15 cellular contexts compared by ENCODE assay signal in genomic region chr13:53020764-53021332, GRCh38. TPM values are rescaled to one million over a fixed set of nuclear protein-coding genes. Genes with fewer than 3 reads are reported as not detected.
A peak's percentile ranks its signal among the peaks of the same experiment; 100 is the strongest.
DNase-seq lines count a peak whose midpoint lies in the region; ATAC-seq, FAIRE-seq and TF ChIP-seq lines count a peak whose summit lies in the region.
"Had no signal": no experiment of that assay in that cellular context is flagged by ENCODE, and none has a peak within 500 bp of the region (broad histone marks: within the 10 kb centered on the region; RNA-seq: fewer than 3 reads in every experiment).

No MANE protein-coding gene starts in this region.

- DNase-seq in HepG2 (ENCODE audit: low spot score), result no peak
- DNase-seq in right lobe of liver, result no peak
- no peak for DNase-seq in H1 (ENCODE audit: low read depth in 1 of 2, low spot score in 2 of 2)
- DNase-seq in left lobe of liver (ENCODE audit: low spot score), result no peak
- no peak for DNase-seq in LoVo (ENCODE audit: low spot score)
- DNase-seq: AML-193, DMS53, GF-D8, GM23248, H9 had no signal

- no peak overlapping the region for H4K8ac ChIP-seq in H1 (ENCODE audit: extremely low read depth, insufficient read depth, low read length)

- no peaks in the 10 kb centered on the region for H4K20me1 ChIP-seq in HepG2 (ENCODE audit: insufficient read depth, low read length)
- no peaks in the 10 kb centered on the region for H4K20me1 ChIP-seq in H1 (replicated peaks in 1 of 2; ENCODE audit: control insufficient read depth in 1 of 2, insufficient read depth in 2 of 2, low read length in 2 of 2)
- H4K20me1 ChIP-seq: BLaER1 had no signal

- no peak overlapping the region for H2BK15ac ChIP-seq in H1 (ENCODE audit: low read length)

- H3K9ac ChIP-seq in HepG2 (ENCODE audit: insufficient read depth, low read depth, low read length) (no peak overlapping the region), H1 (replicated peaks in 1 of 4; ENCODE audit: extremely low read depth in 1 of 4, low read depth in 3 of 4, low read length in 3 of 4) (no peak overlapping the region)
- H3K9ac ChIP-seq: BLaER1, GM23248 had no signal

- no peak overlapping the region for H2BK12ac ChIP-seq in H1 (ENCODE audit: low read depth, low read length)

- TF ChIP-seq CTCF in HepG2 (CRISPR knock-in tag; IDR thresholded peaks at IDR 0.05) (no peak), right lobe of liver (IDR thresholded peaks at IDR 0.05) (no peak), H1 (IDR thresholded peaks at IDR 0.05; ENCODE audit: control extremely low read depth in 1 of 3, insufficient read depth in 1 of 3, low read depth in 1 of 3, low read length in 3 of 3) (no peak), neutrophil (IDR thresholded peaks at IDR 0.05) (no peak)

- CTCF ChIA-PET in HepG2 (lab: Yijun Ruan, JAX; ENCODE audit: low intra/inter-chr PET ratio, low total read pairs), result no interaction called here
- CTCF ChIA-PET in H1 (lab: Charles Lee; ENCODE audit: partially characterized antibody), result interaction anchor here (0.7 to 1.6 kb wide), 4 partner anchors 13 to 171 kb away, joined by 3 to 4 read pairs (median 4); no protein-coding TSS in a partner anchor

- H2AFZ ChIP-seq in HepG2 (ENCODE audit: low read length) (no peak overlapping the region), H1 (ENCODE audit: low read length) (no peak overlapping the region)
- H2AFZ ChIP-seq: GM23248 had no signal

- TF ChIP-seq EP300 in HepG2 (IDR thresholded peaks at IDR 0.05; ENCODE audit: low read depth in 2 of 2, low read length in 2 of 2), result no peak
- TF ChIP-seq EP300 in HepG2 (CRISPR knock-in tag; IDR thresholded peaks at IDR 0.05; ENCODE audit: borderline replicate concordance), result no peak
- no peak for TF ChIP-seq EP300 in H1 (IDR thresholded peaks at IDR 0.05; ENCODE audit: borderline replicate concordance in 1 of 2, low read depth in 2 of 2, low read length in 2 of 2)

- H2BK20ac ChIP-seq in H1 (ENCODE audit: low read length), result no peak overlapping the region

- no peak overlapping the region for H2AK5ac ChIP-seq in H1 (ENCODE audit: low read depth, low read length)

- ATAC-seq in HepG2 (no peak), right lobe of liver (no peak), GM21381 (IDR thresholded peaks at IDR 0.05; ENCODE audit: unreplicated experiment) (no peak), left lobe of liver (no peak)

- H3K23me2 ChIP-seq in H1 (ENCODE audit: low read depth, low read length), result no peaks in the 10 kb centered on the region

- in situ Hi-C loops in HepG2 (cut with HindIII; ENCODE audit: extremely low pct_ligation_motif_present, low pct_unique_long_range_greater_than_20kb), result no loop called here

- H3K18ac ChIP-seq in H1 (ENCODE audit: extremely low read depth, low read length), result no peak overlapping the region

- H3K4me2 ChIP-seq in HepG2 (ENCODE audit: low read depth, low read length) (no peak overlapping the region), H1 (ENCODE audit: insufficient read depth in 1 of 2, low read depth in 2 of 2, low read length in 2 of 2) (no peak overlapping the region)
- H3K4me2 ChIP-seq: BLaER1 had no signal

- H2BK120ac ChIP-seq in H1 (replicated peaks; ENCODE audit: low read depth, low read length), result no peak overlapping the region

- H3K27ac ChIP-seq in HepG2 (ENCODE audit: extremely low read length, insufficient read depth, low read length) (no peak overlapping the region), right lobe of liver (no peak overlapping the region), H1 (ENCODE audit: low read depth, low read length) (no peak overlapping the region), neutrophil (peak overlapping the region; percentile 71)
- H3K27ac ChIP-seq: 22Rv1, BLaER1, GM23248 had no signal

- no peaks in the 10 kb centered on the region for H3K36me3 ChIP-seq in HepG2 (replicated peaks in 1 of 2; ENCODE audit: control insufficient read depth in 1 of 2, insufficient read depth in 2 of 2, low read length in 2 of 2)
- H3K36me3 ChIP-seq in right lobe of liver, result no peaks in the 10 kb centered on the region
- no peaks in the 10 kb centered on the region for H3K36me3 ChIP-seq in H1 (ENCODE audit: control insufficient read depth in 2 of 4, insufficient read depth in 4 of 4, low read length in 3 of 4)
- no peaks in the 10 kb centered on the region for H3K36me3 ChIP-seq in neutrophil
- H3K36me3 ChIP-seq: BLaER1 had no signal

- no peak overlapping the region for H3K23ac ChIP-seq in H1 (ENCODE audit: insufficient read length)

- no peak overlapping the region for H4K91ac ChIP-seq in H1 (replicated peaks; ENCODE audit: insufficient read length, low read length)

- H3K56ac ChIP-seq in H1 (replicated peaks; ENCODE audit: insufficient read length, low read depth, low read length), result no peak overlapping the region

- FAIRE-seq in HepG2 (lab: Jason Lieb, UNC) (no peak), H1 (lab: Jason Lieb, UNC) (no peak)

- intact Hi-C loops in HepG2 (cut with micrococcal nuclease; ENCODE audit: unreplicated experiment) (no loop called here), right lobe of liver (cut with DNase I) (no loop called here)

- TF ChIP-seq RAD21 in HepG2 (CRISPR knock-in tag; IDR thresholded peaks at IDR 0.05) (no peak), H1 (IDR thresholded peaks at IDR 0.05 in 1 of 2, conservative IDR thresholded peaks at IDR 0.05 in 1 of 2; ENCODE audit: low read depth in 2 of 2, low read length in 2 of 2) (no peak)

- H3K4me3 ChIP-seq in HepG2 (replicated peaks in 1 of 3; ENCODE audit: insufficient read depth in 1 of 3, low read depth in 2 of 3, low read length in 3 of 3) (no peak overlapping the region), right lobe of liver (no peak overlapping the region), H1 (ENCODE audit: extremely low read depth in 1 of 4, insufficient read depth in 2 of 4, low read depth in 3 of 4, low read length in 4 of 4) (no peak overlapping the region), neutrophil (ENCODE audit: low read depth in 1 of 2, low read length in 1 of 2) (no peak overlapping the region)
- H3K4me3 ChIP-seq: BLaER1, GM23248 had no signal

- no peaks in the 10 kb centered on the region for H3K79me1 ChIP-seq in H1 (ENCODE audit: low read depth, low read length)

- WGBS in HepG2 (ENCODE audit: low lambda C conversion rate), result 2% methylated on average over 5 of the region's 5 CpGs
- WGBS in right lobe of liver (ENCODE audit: insufficient coverage, low coverage, low lambda C conversion rate, missing lambda C conversion rate), result 48% methylated on average over 5 of the region's 5 CpGs
- 80% methylated on average over 5 of the region's 5 CpGs; no CpG with 5 or more reads in 1 of the 2 experiments for WGBS in H1 (ENCODE audit: extremely low coverage in 1 of 2, insufficient coverage in 1 of 2, insufficient read length in 1 of 2, insufficient replicate concordance in 2 of 2, low coverage in 1 of 2, low lambda C conversion rate in 2 of 2, missing lambda C conversion rate in 1 of 2), 2 experiments

- H3K9me3 ChIP-seq in HepG2 (ENCODE audit: low read length) (no peaks in the 10 kb centered on the region), right lobe of liver (no peaks in the 10 kb centered on the region), H1 (ENCODE audit: insufficient read depth in 2 of 2, low read depth in 1 of 2, low read length in 1 of 2) (no peaks in the 10 kb centered on the region), neutrophil (no peaks in the 10 kb centered on the region)
- H3K9me3 ChIP-seq: BLaER1 had no signal

- no TSS peak for BruUV-seq in HepG2 (replicated peaks; lab: Mats Ljungman, UMichigan)

- no peak for TF ChIP-seq POLR2A in HepG2 (IDR thresholded peaks at IDR 0.05; ENCODE audit: insufficient read depth in 1 of 2, low read depth in 2 of 2, low read length in 2 of 2)
- no peak for TF ChIP-seq POLR2A in right lobe of liver (IDR thresholded peaks at IDR 0.05)
- no peak for TF ChIP-seq POLR2A in H1 (IDR thresholded peaks at IDR 0.05; ENCODE audit: control extremely low read depth in 1 of 2, low read depth in 2 of 2, low read length in 2 of 2)

- no peak overlapping the region for H3K14ac ChIP-seq in H1 (ENCODE audit: insufficient read length)

- H3K4me1 ChIP-seq in HepG2 (ENCODE audit: insufficient read depth, low read length), result no peaks in the 10 kb centered on the region
- no peaks in the 10 kb centered on the region for H3K4me1 ChIP-seq in right lobe of liver
- peaks cover 0 to 5% (median 0%) of the 10 kb centered on the region in 4 experiments; a peak in 3 of 7 replicates for H3K4me1 ChIP-seq in H1 (replicated peaks in 1 of 4; ENCODE audit: control insufficient read depth in 3 of 4, insufficient read depth in 4 of 4, low read length in 3 of 4)
- peaks cover 99 to 100% of the 10 kb centered on the region in 2 experiments for H3K4me1 ChIP-seq in neutrophil (ENCODE audit: control insufficient read depth in 1 of 2, insufficient read depth in 1 of 2, low read depth in 1 of 2, low read length in 1 of 2)
- H3K4me1 ChIP-seq: BLaER1 had no signal

- POLR2A ChIA-PET in HepG2 (lab: Yijun Ruan, JAX) (no interaction called here), H1 (lab: Charles Lee; ENCODE audit: partially characterized antibody) (no interaction called here)

- H2BK5ac ChIP-seq in H1 (ENCODE audit: low read depth, low read length), result no peak overlapping the region

- H3K79me2 ChIP-seq in HepG2 (ENCODE audit: insufficient read depth, low read length) (no peaks in the 10 kb centered on the region), H1 (ENCODE audit: control insufficient read depth in 1 of 2, insufficient read depth in 2 of 2, low read length in 2 of 2) (no peaks in the 10 kb centered on the region)

- no peak overlapping the region for H3K4ac ChIP-seq in H1 (replicated peaks; ENCODE audit: insufficient read length, low read depth, low read length)

- H3K27me3 ChIP-seq in HepG2 (ENCODE audit: control insufficient read depth in 1 of 2, insufficient read depth in 2 of 2, low read length in 2 of 2), result no peaks in the 10 kb centered on the region
- H3K27me3 ChIP-seq in right lobe of liver, result no peaks in the 10 kb centered on the region
- H3K27me3 ChIP-seq in H1 (replicated peaks in 1 of 4; ENCODE audit: control insufficient read depth in 3 of 4, extremely low read depth in 1 of 4, insufficient read depth in 3 of 4, low read length in 3 of 4), result no peaks in the 10 kb centered on the region
- no peaks in the 10 kb centered on the region for H3K27me3 ChIP-seq in neutrophil
- H3K27me3 ChIP-seq: BLaER1 had no signal

- H4K5ac ChIP-seq in H1 (ENCODE audit: insufficient read length, low read depth, low read length), result no peak overlapping the region

RNA-seq across cellular contexts. Expression of gene OLFM4, which starts 7.8 kb away (rescaled TPM):
- total RNA-seq in HepG2 (2016; rRNA removed; fragmentation: Illumina TruSeq; extraction: Trizol) (not detected in 2 replicates), right lobe of liver (under 1 TPM in 3 of 6 experiments, not detected in 3; 0.54 to 0.75 (median 0.73) TPM), left lobe of liver (0.35 TPM)
- total RNA-seq in HepG2 (2016; cell fraction: cytosol; rRNA removed; fragmentation: Illumina TruSeq; extraction: Trizol; ENCODE audit: low read depth), result not detected in 2 replicates
- not detected in 2 replicates for total RNA-seq in HepG2 (2016; cell fraction: insoluble cytoplasmic fraction; rRNA removed; fragmentation: Illumina TruSeq; extraction: Trizol)
- total RNA-seq in HepG2 (2016; cell fraction: membrane; rRNA removed; fragmentation: Illumina TruSeq; extraction: Trizol), result not detected in 2 replicates
- not detected in 2 replicates for total RNA-seq in HepG2 (2016; cell fraction: nucleus; rRNA removed; fragmentation: Illumina TruSeq; extraction: Trizol)
- polyA plus RNA-seq in HepG2 (2011; rRNA removed) (not detected in 2 replicates), H1 (2011; rRNA removed) (not detected in 2 replicates)
- not detected in 2 replicates for polyA plus RNA-seq in HepG2 (2011; cell fraction: cytosol; rRNA removed)
- not detected in 2 replicates for polyA plus RNA-seq in HepG2 (2011; cell fraction: nucleus; rRNA removed)
- 0.04 TPM in 1 of 2 replicates, not detected in the other for polyA plus RNA-seq in HepG2 (2012)
- polyA plus RNA-seq in HepG2 (2016; cell fraction: cytosol; fragmentation: Illumina TruSeq; extraction: Trizol; ENCODE audit: low read depth), result not detected in 2 replicates
- polyA plus RNA-seq in HepG2 (2016; cell fraction: insoluble cytoplasmic fraction; fragmentation: Illumina TruSeq; extraction: Trizol; ENCODE audit: low read depth), result not detected in 2 replicates
- polyA plus RNA-seq in HepG2 (2016; cell fraction: membrane; fragmentation: Illumina TruSeq; extraction: Trizol; ENCODE audit: low read depth), result not detected in 2 replicates
- polyA plus RNA-seq in HepG2 (2016; cell fraction: nucleus; fragmentation: Illumina TruSeq; extraction: Trizol; ENCODE audit: insufficient read depth, low read depth), result not detected in 2 replicates
- polyA minus RNA-seq in HepG2 (2011; rRNA and poly(A)+ RNA removed; ENCODE audit: low replicate concordance), result not detected in 2 replicates
- polyA minus RNA-seq in HepG2 (2011; cell fraction: cytosol; rRNA and poly(A)+ RNA removed), result not detected in 2 replicates
- polyA minus RNA-seq in HepG2 (2011; cell fraction: nucleus; rRNA and poly(A)+ RNA removed), result not detected in 2 replicates
- not detected in 2 replicates for total RNA-seq in H1 (2021; fragmentation: NEBNext Ultra II Directional; extraction: Animal tissue kit (Norgen Biotek cat#: 25700))
- polyA plus RNA-seq in H1 (2011; cell fraction: cytosol; rRNA removed), result not detected
- not detected for polyA plus RNA-seq in H1 (2011; cell fraction: nucleus; rRNA removed)
- polyA plus RNA-seq in H1 (2012, experiment 1 of 2), result not detected in 4 replicates
- not detected for polyA plus RNA-seq in H1 (2012, experiment 2 of 2)
- polyA plus RNA-seq in H1 (2013, experiment 1 of 2), result not detected
- polyA plus RNA-seq in H1 (2013, experiment 2 of 2), result 0.02 TPM
- not detected in 2 replicates for polyA minus RNA-seq in H1 (2011; rRNA and poly(A)+ RNA removed)
- polyA minus RNA-seq in H1 (2011; cell fraction: cytosol; rRNA and poly(A)+ RNA removed), result not detected
- polyA minus RNA-seq in H1 (2011; cell fraction: nucleus; rRNA and poly(A)+ RNA removed), result not detected
- total RNA-seq: GM23248, H9, HT-29 had no signal
- polyA plus RNA-seq: GM23248 had no signal

Comparison
In these comparisons a context has a peak if more than half of its experiments do, and no peak if none do; other contexts are left out.
1. Of the 41 proteins assayed by ChIP-seq in both HepG2 and H1: peak only in HepG2: none; only in H1: none; in both: MAFK; in neither: 40.